8 cellular contexts compared by ENCODE assay signal in genomic region chr13:27621116-27621365, GRCh38. TPM values are rescaled to one million over a fixed set of nuclear protein-coding genes. Genes with fewer than 3 reads are reported as not detected.
A peak's percentile ranks its signal among the peaks of the same experiment; 100 is the strongest.
DNase-seq lines count a peak whose midpoint lies in the region; ATAC-seq and TF ChIP-seq lines count a peak whose summit lies in the region.

No MANE protein-coding gene starts in this region.

- TF ChIP-seq POLR2A in sigmoid colon (IDR thresholded peaks at IDR 0.05) = no peak

- peak overlapping the region; percentile 87 for H3K4me3 Mint-ChIP-seq in T-helper 1 cell treated with Interleukin-12 subunit alpha and Interleukin-12 subunit beta and Interleukin-4 antibody, amounts not matched to agents 30 μg/mL and 1 μg/mL, for 36 hours

- no peak for TF ChIP-seq CTCF in fibroblast of mammary gland (conservative IDR thresholded peaks at IDR 0.05; ENCODE audit: control insufficient read depth, insufficient read depth, low read depth, low read length)
- no peak for TF ChIP-seq CTCF in sigmoid colon (IDR thresholded peaks at IDR 0.05)

- H3K9ac ChIP-seq in SK-N-MC (ENCODE audit: insufficient read length) = peak overlapping the region; percentile 39

- H3K36me3 ChIP-seq in SK-N-MC (ENCODE audit: insufficient read depth, low read length) (peaks cover 26% of the 10 kb centered on the region), sigmoid colon (peaks cover 0 to 8% (median 0%) of the 10 kb centered on the region in 4 donors)

- H3K27ac Mint-ChIP-seq in T-helper 1 cell treated with Interleukin-12 subunit alpha and Interleukin-12 subunit beta and Interleukin-4 antibody, amounts not matched to agents 30 μg/mL and 1 μg/mL, for 36 hours = peak overlapping the region; percentile 86

- 0% methylated on average over 8 of the region's 8 CpGs for WGBS in sigmoid colon, 2 donors

- ATAC-seq in HG02884 (IDR thresholded peaks at IDR 0.05; ENCODE audit: unreplicated experiment) = no peak
- ATAC-seq in HG03139 (IDR thresholded peaks at IDR 0.05; ENCODE audit: unreplicated experiment) = no peak

- intact Hi-C loops in sigmoid colon (cut with DNase I) = loop anchor here (5.0 to 10.0 kb wide), 4 partner anchors 169 to 514 kb away; partner anchors contain the start of genes GTF3A, MTIF3, PAN3 and RPL21

- no peak for TF ChIP-seq EP300 in sigmoid colon (IDR thresholded peaks at IDR 0.05)

- no peaks in the 10 kb centered on the region for H3K9me3 Mint-ChIP-seq in T-helper 1 cell treated with Interleukin-12 subunit alpha and Interleukin-12 subunit beta and Interleukin-4 antibody, amounts not matched to agents 30 μg/mL and 1 μg/mL, for 36 hours

- no peaks in the 10 kb centered on the region for H3K27me3 ChIP-seq in sigmoid colon

- DNase-seq in T-helper 1 cell = no peak
- no peak for DNase-seq in SK-N-MC (ENCODE audit: low read depth, low spot score)
- no peak for DNase-seq in fibroblast of mammary gland (ENCODE audit: low read depth)
- no peak for DNase-seq in sigmoid colon
- no peak for DNase-seq in NCI-H2227 treated with DMSO at 0.1 percent for 48 hours (lab: John Stamatoyannopoulos, UW)

- H3K27ac ChIP-seq in SK-N-MC = peak overlapping the region; percentile 60; the same call in 1 of the 2 replicates
- H3K27ac ChIP-seq in sigmoid colon = peak overlapping the region; percentile 91 to 98 (median 96)

- H3K9me3 ChIP-seq in SK-N-MC (ENCODE audit: low read depth, low read length) (no peaks in the 10 kb centered on the region), sigmoid colon (no peaks in the 10 kb centered on the region)

- peaks cover 0 to 38% (median 27%) of the 10 kb centered on the region in 4 donors for H3K4me1 ChIP-seq in sigmoid colon

- H3K27me3 Mint-ChIP-seq in T-helper 1 cell treated with Interleukin-12 subunit alpha and Interleukin-12 subunit beta and Interleukin-4 antibody, amounts not matched to agents 30 μg/mL and 1 μg/mL, for 36 hours (ENCODE audit: low read depth) = no peaks in the 10 kb centered on the region

- H3K4me3 ChIP-seq in SK-N-MC (peak overlapping the region; percentile 95), fibroblast of mammary gland (ENCODE audit: control insufficient read depth, low read depth, low read length) (peak overlapping the region; percentile 71), sigmoid colon (peak overlapping the region; percentile 85 to 95 (median 92))

- peaks cover 45% of the 10 kb centered on the region for H3K4me1 Mint-ChIP-seq in T-helper 1 cell treated with Interleukin-12 subunit alpha and Interleukin-12 subunit beta and Interleukin-4 antibody, amounts not matched to agents 30 μg/mL and 1 μg/mL, for 36 hours (ENCODE audit: low read depth)

- peaks cover 25% of the 10 kb centered on the region for H3K36me3 Mint-ChIP-seq in T-helper 1 cell treated with Interleukin-12 subunit alpha and Interleukin-12 subunit beta and Interleukin-4 antibody, amounts not matched to agents 30 μg/mL and 1 μg/mL, for 36 hours (ENCODE audit: low read depth)

RNA-seq across cellular contexts. Expression of gene POLR1D, which starts 0.7 kb away (rescaled TPM):
- 100 to 1,000 TPM; 130 to 224 (median 174) TPM for total RNA-seq in sigmoid colon
- 100 to 1,000 TPM; 126 to 134 (median 134) TPM for polyA plus RNA-seq in sigmoid colon

RNA-seq across cellular contexts. Expression of gene LNX2, which starts 0.7 kb away (rescaled TPM):
- 10 to 100 TPM in 3 of 4 donors, 1 to 10 TPM in 1; 7.7 to 13.9 (median 10.6) TPM for total RNA-seq in sigmoid colon
- 10 to 100 TPM in 2 of 3 donors, 1 to 10 TPM in 1; 9.4 to 22.2 (median 13.2) TPM for polyA plus RNA-seq in sigmoid colon
